In genomic region chr5:93294996-93295395, GRCh38 we compare ENCODE assay signal across 24 cellular contexts.
"Had no signal": no experiment of that assay in that cellular context is flagged by ENCODE, and none has a peak within 500 bp of the region (broad histone marks: within the 10 kb centered on the region; RNA-seq: fewer than 3 reads in every experiment).

No MANE protein-coding gene starts in this region.

- H3K27me3 ChIP-seq: esophagus muscularis mucosa, neutrophil, pancreas, testis, tibial artery had no signal

- DNase-seq: dermis blood vessel endothelial cell; effector memory CD4-positive, alpha-beta T cell; foreskin melanocyte; hypothalamus; immature natural killer cell; mesenchymal stem cell; mucosa of descending colon; naive B cell; pancreas; stimulated activated CD4-positive, alpha-beta T cell treated with anti-CD3 and anti-CD28 coated beads, Interleukin-2, amount 100 ng/mL, for 24 hours; stimulated activated CD4-positive, alpha-beta T cell treated with anti-CD3 and anti-CD28 coated beads, Interleukin-4, amount 100 ng/mL, for 4 hours; stimulated activated naive CD8-positive, alpha-beta T cell treated with anti-CD3 and anti-CD28 coated beads, Interleukin-15, Interleukin-2, amounts not matched to agents 100 U/mL and 50 U/mL, for 24 hours; substantia nigra; testis; tibial artery had no signal

- FAIRE-seq: endothelial cell of umbilical vein, pancreas had no signal

- H3K27ac ChIP-seq: coronary artery, esophagus muscularis mucosa, neutrophil, pancreas, testis, tibial artery had no signal

- H3K36me3 ChIP-seq: esophagus muscularis mucosa, neutrophil, pancreas, tibial artery had no signal

- H3K4me1 ChIP-seq: esophagus muscularis mucosa, testis, tibial artery had no signal

- ATAC-seq: left lobe of liver; mucosa of descending colon; natural killer cell treated with Interleukin-12 subunit alpha and Interleukin-12 subunit beta and Interleukin-15 and Interleukin-18, amount 100 ng/mL, for 72 hours; pancreas; sciatic nerve; stimulated activated memory B cell treated with anti-CD40 and anti-IgM and Interleukin-4, amounts not matched to agents 10 μg/mL and 1 μg/mL and 100 μg/mL, for 72 hours; stimulated activated naive CD8-positive, alpha-beta T cell treated with anti-CD3 and anti-CD28 coated beads, Interleukin-15, Interleukin-2, amounts not matched to agents 100 U/mL and 50 U/mL, for 24 hours had no signal

- H3K4me3 ChIP-seq: coronary artery, esophagus muscularis mucosa, lung, mucosa of descending colon, pancreas, testis, tibial artery had no signal

- H3K9me3 ChIP-seq: esophagus muscularis mucosa, mucosa of descending colon, neutrophil, pancreas, testis, tibial artery had no signal
